In genomic region chr2:206083602-206084467, GRCh38 we compare ENCODE assay signal across 1 cellular context.
TF ChIP-seq lines count a peak whose summit lies in the region.

No MANE protein-coding gene starts in this region.

TF ChIP-seq in HEK293, 187 proteins besides CTCF, POLR2A, EP300 and RAD21 (continued from another document and continues in another):
- TF ChIP-seq, protein P1, sequence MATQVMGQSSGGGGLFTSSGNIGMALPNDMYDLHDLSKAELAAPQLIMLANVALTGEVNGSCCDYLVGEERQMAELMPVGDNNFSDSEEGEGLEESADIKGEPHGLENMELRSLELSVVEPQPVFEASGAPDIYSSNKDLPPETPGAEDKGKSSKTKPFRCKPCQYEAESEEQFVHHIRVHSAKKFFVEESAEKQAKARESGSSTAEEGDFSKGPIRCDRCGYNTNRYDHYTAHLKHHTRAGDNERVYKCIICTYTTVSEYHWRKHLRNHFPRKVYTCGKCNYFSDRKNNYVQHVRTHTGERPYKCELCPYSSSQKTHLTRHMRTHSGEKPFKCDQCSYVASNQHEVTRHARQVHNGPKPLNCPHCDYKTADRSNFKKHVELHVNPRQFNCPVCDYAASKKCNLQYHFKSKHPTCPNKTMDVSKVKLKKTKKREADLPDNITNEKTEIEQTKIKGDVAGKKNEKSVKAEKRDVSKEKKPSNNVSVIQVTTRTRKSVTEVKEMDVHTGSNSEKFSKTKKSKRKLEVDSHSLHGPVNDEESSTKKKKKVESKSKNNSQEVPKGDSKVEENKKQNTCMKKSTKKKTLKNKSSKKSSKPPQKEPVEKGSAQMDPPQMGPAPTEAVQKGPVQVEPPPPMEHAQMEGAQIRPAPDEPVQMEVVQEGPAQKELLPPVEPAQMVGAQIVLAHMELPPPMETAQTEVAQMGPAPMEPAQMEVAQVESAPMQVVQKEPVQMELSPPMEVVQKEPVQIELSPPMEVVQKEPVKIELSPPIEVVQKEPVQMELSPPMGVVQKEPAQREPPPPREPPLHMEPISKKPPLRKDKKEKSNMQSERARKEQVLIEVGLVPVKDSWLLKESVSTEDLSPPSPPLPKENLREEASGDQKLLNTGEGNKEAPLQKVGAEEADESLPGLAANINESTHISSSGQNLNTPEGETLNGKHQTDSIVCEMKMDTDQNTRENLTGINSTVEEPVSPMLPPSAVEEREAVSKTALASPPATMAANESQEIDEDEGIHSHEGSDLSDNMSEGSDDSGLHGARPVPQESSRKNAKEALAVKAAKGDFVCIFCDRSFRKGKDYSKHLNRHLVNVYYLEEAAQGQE (tag by site-specific recombination; IDR thresholded peaks at IDR 0.05) = no peak
- TF ChIP-seq ZNF513 (tag by site-specific recombination; IDR thresholded peaks at IDR 0.05) (no peak), ZNF37A (tag by site-specific recombination; IDR thresholded peaks at IDR 0.05) (no peak), GLIS1 (tag by site-specific recombination; IDR thresholded peaks at IDR 0.05) (peak; percentile 87), KLF7 (tag by site-specific recombination; IDR thresholded peaks at IDR 0.05; ENCODE audit: borderline replicate concordance) (no peak), ZNF132 (tag by site-specific recombination; IDR thresholded peaks at IDR 0.05; ENCODE audit: borderline replicate concordance) (no peak), PRDM1 (tag by site-specific recombination; IDR thresholded peaks at IDR 0.05) (peak; percentile 81), TRIM28 (IDR thresholded peaks at IDR 0.05; ENCODE audit: borderline replicate concordance, low read length) (peak; percentile 44; the same call in 1 of the 2 replicates), ZNF585B (tag by site-specific recombination; IDR thresholded peaks at IDR 0.05) (peak; percentile 62), ZNF548 (tag by site-specific recombination; IDR thresholded peaks at IDR 0.05) (no peak), PRDM6 (tag by site-specific recombination; IDR thresholded peaks at IDR 0.05) (0 out of 2 replicates have a peak, but pooled peaks have one; percentile 37), ZBTB6 (tag by site-specific recombination; IDR thresholded peaks at IDR 0.05) (no peak), ZNF670 (tag by site-specific recombination; IDR thresholded peaks at IDR 0.05; ENCODE audit: low read depth) (no peak), ZNF843 (tag by site-specific recombination; IDR thresholded peaks at IDR 0.05) (no peak), ZNF549 (tag by site-specific recombination; IDR thresholded peaks at IDR 0.05) (no peak), ZNF521 (tag by site-specific recombination; IDR thresholded peaks at IDR 0.05) (no peak), ZNF561 (tag by site-specific recombination; IDR thresholded peaks at IDR 0.05; ENCODE audit: borderline replicate concordance) (no peak), ZBTB26 (tag by site-specific recombination; optimal IDR thresholded peaks at IDR 0.05) (no peak), ZNF157 (tag by site-specific recombination; IDR thresholded peaks at IDR 0.05) (no peak), PRDM2 (tag by site-specific recombination; IDR thresholded peaks at IDR 0.05; ENCODE audit: borderline replicate concordance) (no peak), ZNF354C (tag by site-specific recombination; IDR thresholded peaks at IDR 0.05; ENCODE audit: borderline replicate concordance, low read depth) (no peak), ZNF704 (tag by site-specific recombination; IDR thresholded peaks at IDR 0.05) (no peak), ZNF221 (tag by site-specific recombination; IDR thresholded peaks at IDR 0.05; ENCODE audit: borderline replicate concordance) (no peak)
- TF ChIP-seq, protein P2, sequence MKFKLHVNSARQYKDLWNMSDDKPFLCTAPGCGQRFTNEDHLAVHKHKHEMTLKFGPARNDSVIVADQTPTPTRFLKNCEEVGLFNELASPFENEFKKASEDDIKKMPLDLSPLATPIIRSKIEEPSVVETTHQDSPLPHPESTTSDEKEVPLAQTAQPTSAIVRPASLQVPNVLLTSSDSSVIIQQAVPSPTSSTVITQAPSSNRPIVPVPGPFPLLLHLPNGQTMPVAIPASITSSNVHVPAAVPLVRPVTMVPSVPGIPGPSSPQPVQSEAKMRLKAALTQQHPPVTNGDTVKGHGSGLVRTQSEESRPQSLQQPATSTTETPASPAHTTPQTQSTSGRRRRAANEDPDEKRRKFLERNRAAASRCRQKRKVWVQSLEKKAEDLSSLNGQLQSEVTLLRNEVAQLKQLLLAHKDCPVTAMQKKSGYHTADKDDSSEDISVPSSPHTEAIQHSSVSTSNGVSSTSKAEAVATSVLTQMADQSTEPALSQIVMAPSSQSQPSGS (tag by site-specific recombination; IDR thresholded peaks at IDR 0.05; ENCODE audit: low read depth) = no peak
- TF ChIP-seq, protein P3, sequence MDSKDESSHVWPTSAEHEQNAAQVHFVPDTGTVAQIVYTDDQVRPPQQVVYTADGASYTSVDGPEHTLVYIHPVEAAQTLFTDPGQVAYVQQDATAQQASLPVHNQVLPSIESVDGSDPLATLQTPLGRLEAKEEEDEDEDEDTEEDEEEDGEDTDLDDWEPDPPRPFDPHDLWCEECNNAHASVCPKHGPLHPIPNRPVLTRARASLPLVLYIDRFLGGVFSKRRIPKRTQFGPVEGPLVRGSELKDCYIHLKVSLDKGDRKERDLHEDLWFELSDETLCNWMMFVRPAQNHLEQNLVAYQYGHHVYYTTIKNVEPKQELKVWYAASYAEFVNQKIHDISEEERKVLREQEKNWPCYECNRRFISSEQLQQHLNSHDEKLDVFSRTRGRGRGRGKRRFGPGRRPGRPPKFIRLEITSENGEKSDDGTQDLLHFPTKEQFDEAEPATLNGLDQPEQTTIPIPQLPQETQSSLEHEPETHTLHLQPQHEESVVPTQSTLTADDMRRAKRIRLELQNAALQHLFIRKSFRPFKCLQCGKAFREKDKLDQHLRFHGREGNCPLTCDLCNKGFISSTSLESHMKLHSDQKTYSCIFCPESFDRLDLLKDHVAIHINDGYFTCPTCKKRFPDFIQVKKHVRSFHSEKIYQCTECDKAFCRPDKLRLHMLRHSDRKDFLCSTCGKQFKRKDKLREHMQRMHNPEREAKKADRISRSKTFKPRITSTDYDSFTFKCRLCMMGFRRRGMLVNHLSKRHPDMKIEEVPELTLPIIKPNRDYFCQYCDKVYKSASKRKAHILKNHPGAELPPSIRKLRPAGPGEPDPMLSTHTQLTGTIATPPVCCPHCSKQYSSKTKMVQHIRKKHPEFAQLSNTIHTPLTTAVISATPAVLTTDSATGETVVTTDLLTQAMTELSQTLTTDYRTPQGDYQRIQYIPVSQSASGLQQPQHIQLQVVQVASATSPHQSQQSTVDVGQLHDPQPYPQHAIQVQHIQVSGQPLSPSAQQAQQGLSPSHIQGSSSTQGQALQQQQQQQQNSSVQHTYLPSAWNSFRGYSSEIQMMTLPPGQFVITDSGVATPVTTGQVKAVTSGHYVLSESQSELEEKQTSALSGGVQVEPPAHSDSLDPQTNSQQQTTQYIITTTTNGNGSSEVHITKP (tag by site-specific recombination; IDR thresholded peaks at IDR 0.05) = no peak
- TF ChIP-seq, protein P4, sequence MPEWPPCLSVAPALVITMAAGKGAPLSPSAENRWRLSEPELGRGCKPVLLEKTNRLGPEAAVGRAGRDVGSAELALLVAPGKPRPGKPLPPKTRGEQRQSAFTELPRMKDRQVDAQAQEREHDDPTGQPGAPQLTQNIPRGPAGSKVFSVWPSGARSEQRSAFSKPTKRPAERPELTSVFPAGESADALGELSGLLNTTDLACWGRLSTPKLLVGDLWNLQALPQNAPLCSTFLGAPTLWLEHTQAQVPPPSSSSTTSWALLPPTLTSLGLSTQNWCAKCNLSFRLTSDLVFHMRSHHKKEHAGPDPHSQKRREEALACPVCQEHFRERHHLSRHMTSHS (tag by site-specific recombination; IDR thresholded peaks at IDR 0.05) = no peak
